8 cellular contexts compared by ENCODE assay signal in the genomic region with DNA sequence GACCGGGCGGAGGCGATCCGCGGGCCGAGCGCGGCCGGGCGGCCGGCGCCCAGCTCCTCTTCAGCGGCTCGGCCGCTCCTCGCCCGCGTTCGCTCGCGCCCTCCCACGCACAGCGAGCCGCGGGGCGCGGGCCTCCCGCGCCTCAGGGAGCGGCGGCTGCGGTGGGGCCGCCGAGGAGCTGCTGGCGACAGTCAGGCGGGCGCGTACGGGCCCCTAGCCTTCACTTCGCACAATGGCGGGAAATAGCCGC. TPM values are rescaled to one million over a fixed set of nuclear protein-coding genes. Genes with fewer than 3 reads are reported as not detected.
DNase-seq lines count a peak whose midpoint lies in the region; TF ChIP-seq lines count a peak whose summit lies in the region.

Gene MCMBP (minus strand): TSS at position 234 of the 250 bp plus-strand sequence. CDS start 259 bp downstream, outside the sequence.

- H3K27me3 ChIP-seq in CD4-positive, alpha-beta memory T cell (ENCODE audit: insufficient read depth, low read length): no peaks in the 10 kb centered on the region
- H3K27me3 ChIP-seq in H7 (ENCODE audit: control insufficient read depth, insufficient read depth, low read length): no peaks in the 10 kb centered on the region

- H3K27ac ChIP-seq in CD4-positive, alpha-beta memory T cell (ENCODE audit: low read depth, low read length): peak within 1 kb of the TSS; percentile 85
- H3K27ac ChIP-seq in VCaP: peak within 1 kb of the TSS; percentile 87

- H3K9me3 ChIP-seq in CD4-positive, alpha-beta memory T cell (ENCODE audit: control insufficient read depth in 1 of 2, low read length in 2 of 2): no peaks in the 10 kb centered on the region

- TF ChIP-seq CTCF in VCaP (conservative IDR thresholded peaks at IDR 0.05) (no peak), progenitor cell of endocrine pancreas (IDR thresholded peaks at IDR 0.05; ENCODE audit: unreplicated experiment) (no peak)

- H3K4me3 Mint-ChIP-seq in CD4-positive, alpha-beta memory T cell: peak within 1 kb of the TSS; percentile 90 to 97 (median 93)
- H3K4me3 Mint-ChIP-seq in progenitor cell of endocrine pancreas (ENCODE audit: low read depth): peak within 1 kb of the TSS; percentile 92

- POLR2A ChIA-PET in CD4-positive, alpha-beta memory T cell (lab: Charles Lee; ENCODE audit: partially characterized antibody): interaction anchor here (0.5 to 3.5 kb wide), 20 partner anchors 10 to 1118 kb away, joined by 3 to 109 read pairs (median 6); partner anchors contain the start of genes BAG3, CACUL1, GRK5 and INPP5F

- no peaks in the 10 kb centered on the region for H3K27me3 Mint-ChIP-seq in CD4-positive, alpha-beta memory T cell
- no peaks in the 10 kb centered on the region for H3K27me3 Mint-ChIP-seq in progenitor cell of endocrine pancreas

- no peak for DNase-seq in CD4-positive, alpha-beta memory T cell
- DNase-seq in H7 (no peak), glomerular endothelial cell (ENCODE audit: extremely low read depth, low read depth, low spot score) (no peak), progenitor cell of endocrine pancreas (ENCODE audit: low spot score, unreplicated experiment) (peak; percentile 20), activated gamma-delta T cell (lab: John Stamatoyannopoulos, UW) (no peak), NCI-H526 treated with DMSO at 0.1 percent for 48 hours (lab: John Stamatoyannopoulos, UW) (no peak), SKM-1 treated with dmso at 0.1 percent for 144 hours (lab: John Stamatoyannopoulos, UW; ENCODE audit: unreplicated experiment) (no peak)

- peak within 1 kb of the TSS; percentile 92 to 96 (median 94) for H3K27ac Mint-ChIP-seq in CD4-positive, alpha-beta memory T cell
- peak within 1 kb of the TSS; percentile 92 for H3K27ac Mint-ChIP-seq in progenitor cell of endocrine pancreas

- H3K9me3 Mint-ChIP-seq in CD4-positive, alpha-beta memory T cell: no peaks in the 10 kb centered on the region
- H3K9me3 Mint-ChIP-seq in progenitor cell of endocrine pancreas (ENCODE audit: low read depth): no peaks in the 10 kb centered on the region

- intact Hi-C loops in CD4-positive, alpha-beta memory T cell (cut with micrococcal nuclease): loop anchor here (1.0 to 10.0 kb wide), 6 partner anchors 13 to 668 kb away; partner anchors contain the start of genes GRK5, RGS10 and TIAL1

- CTCF ChIA-PET in CD4-positive, alpha-beta memory T cell (lab: Charles Lee; ENCODE audit: partially characterized antibody): interaction anchor here (0.9 to 5.0 kb wide), 4 partner anchors 12 to 1178 kb away, joined by 3 to 49 read pairs (median 6); no protein-coding TSS in a partner anchor

- peaks cover 4 to 8% of the 10 kb centered on the region in 2 donors for H3K36me3 Mint-ChIP-seq in CD4-positive, alpha-beta memory T cell
- no peaks in the 10 kb centered on the region for H3K36me3 Mint-ChIP-seq in progenitor cell of endocrine pancreas (ENCODE audit: insufficient read depth)

- H3K4me1 Mint-ChIP-seq in CD4-positive, alpha-beta memory T cell: peaks cover 29 to 52% (median 41%) of the 10 kb centered on the region in 4 donors
- H3K4me1 Mint-ChIP-seq in progenitor cell of endocrine pancreas (ENCODE audit: low read depth): peaks cover 19% of the 10 kb centered on the region

- H3K4me3 ChIP-seq in CD4-positive, alpha-beta memory T cell (ENCODE audit: low read length in 2 of 2): peak within 1 kb of the TSS; percentile 82 to 90
- H3K4me3 ChIP-seq in H7 (ENCODE audit: insufficient read depth, low read depth, low read length): peak within 1 kb of the TSS; percentile 77

- no peaks in the 10 kb centered on the region for H3K36me3 ChIP-seq in CD4-positive, alpha-beta memory T cell (ENCODE audit: insufficient read depth, low read length)
- H3K36me3 ChIP-seq in H7 (replicated peaks; ENCODE audit: control insufficient read depth, insufficient read depth, low read length): no peaks in the 10 kb centered on the region

- H3K4me1 ChIP-seq in CD4-positive, alpha-beta memory T cell (ENCODE audit: insufficient read depth, low read length): peaks cover 51% of the 10 kb centered on the region

RNA-seq across cellular contexts. Expression of gene MCMBP, which starts in this region (rescaled TPM):
- total RNA-seq in CD4-positive, alpha-beta memory T cell: 10 to 100 TPM; 54.8 to 56.2 TPM
- 10 to 100 TPM; 68.0 to 70.5 TPM for polyA plus RNA-seq in CD4-positive, alpha-beta memory T cell
- total RNA-seq in H7 (2014; rRNA removed; shearing (Covaris generic)): 82.8 and 84.4 TPM in 2 replicates
- 48.5 and 55.8 TPM in 2 replicates for total RNA-seq in glomerular endothelial cell
- 44.9 and 47.0 TPM in 2 replicates for total RNA-seq in progenitor cell of endocrine pancreas
